28 cellular contexts compared by ENCODE assay signal in the genomic region with DNA sequence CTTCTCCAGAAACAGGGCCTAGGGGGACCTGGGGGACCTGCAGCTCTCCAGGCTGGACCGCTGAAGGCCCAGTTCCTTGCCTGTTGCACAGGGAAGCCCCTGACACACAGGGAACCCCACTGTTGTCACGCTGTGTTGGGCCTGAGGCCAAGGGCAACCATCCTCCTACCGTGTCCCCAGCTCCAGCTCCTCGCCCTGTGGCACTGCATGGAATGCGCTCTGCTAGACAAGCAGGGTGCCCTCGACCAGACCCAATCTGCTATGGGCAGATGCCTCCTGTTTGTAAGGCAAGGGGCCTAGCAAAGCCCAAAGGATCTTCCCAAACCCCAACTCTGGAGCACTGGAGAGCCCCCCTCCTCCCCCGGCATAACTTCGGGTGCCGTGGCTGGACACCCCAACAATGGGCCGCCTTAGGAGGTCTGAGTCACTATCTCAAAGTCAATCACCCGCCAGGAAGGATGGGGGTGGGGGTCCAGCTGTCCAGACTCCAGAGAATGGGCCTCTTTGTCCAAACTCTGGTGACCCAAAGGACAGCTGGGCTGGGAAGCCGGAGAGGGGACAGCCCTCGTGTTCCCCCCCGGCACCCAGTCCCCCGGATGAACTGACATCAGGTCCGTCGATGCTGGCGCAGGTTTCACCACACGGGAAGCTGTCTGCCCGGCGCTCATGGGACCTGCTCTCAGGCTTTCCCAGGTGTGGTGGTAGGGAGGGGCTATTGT. TPM values are rescaled to one million over a fixed set of nuclear protein-coding genes. Genes with fewer than 3 reads are reported as not detected.
DNase-seq lines count a peak whose midpoint lies in the region; ATAC-seq, FAIRE-seq and TF ChIP-seq lines count a peak whose summit lies in the region.
"Had no signal": no experiment of that assay in that cellular context is flagged by ENCODE, and none has a peak within 500 bp of the region (broad histone marks: within the 10 kb centered on the region; RNA-seq: fewer than 3 reads in every experiment).

No MANE protein-coding gene starts in this region.

- H4K20me1 ChIP-seq in K562 (replicated peaks; ENCODE audit: control insufficient read depth, insufficient read depth, low read length) = no peaks in the 10 kb centered on the region

- H3K27me3 ChIP-seq in K562 (ENCODE audit: control insufficient read depth in 2 of 2, insufficient read depth in 2 of 2, low read length in 2 of 2) (no peaks in the 10 kb centered on the region), tibial nerve (peaks cover 0 to 4% of the 10 kb centered on the region in 2 donors)

- no peak overlapping the region for H3K4me2 ChIP-seq in K562 (ENCODE audit: insufficient read depth, low read length)
- H3K4me2 ChIP-seq: PC-9 had no signal

- H3K36me3 ChIP-seq in K562 (ENCODE audit: control insufficient read depth, insufficient read depth, low read length) (no peaks in the 10 kb centered on the region), tibial nerve (no peaks in the 10 kb centered on the region)
- H3K36me3 ChIP-seq: neutrophil, spleen had no signal

- H3K4me3 ChIP-seq in K562 = no peak overlapping the region
- no peak overlapping the region for H3K4me3 ChIP-seq in tibial nerve
- H3K4me3 ChIP-seq: lung, PC-9, spleen had no signal

- H3K27ac ChIP-seq in K562 (ENCODE audit: extremely low read depth, low read depth, low read length) (no peak overlapping the region), tibial nerve (peak overlapping the region in 3 of 4 donors; percentile 19 to 65 (median 49))
- H3K27ac ChIP-seq: neutrophil, PC-9, spleen had no signal

- no peak for ATAC-seq in K562
- ATAC-seq in HG03135 (IDR thresholded peaks at IDR 0.05; ENCODE audit: unreplicated experiment) = no peak

- POLR2A ChIA-PET in K562 (lab: Yijun Ruan, JAX) = interaction anchor here (0.6 to 2.7 kb wide), 6 partner anchors 16 to 118 kb away, joined by 3 to 12 read pairs (median 3); no protein-coding TSS in a partner anchor

- H3K9me1 ChIP-seq in K562 (ENCODE audit: control insufficient read depth, insufficient read depth, low read length) = no peaks in the 10 kb centered on the region

- no peaks in the 10 kb centered on the region; the same call in 2 of the 3 replicates for H3K79me2 ChIP-seq in K562 (ENCODE audit: control insufficient read depth, insufficient read depth, low read length)

- no peak for FAIRE-seq in K562 (lab: Jason Lieb, UNC)
- FAIRE-seq: D721Med, HTR-8/SVneo had no signal

- H3K4me1 ChIP-seq in K562 (replicated peaks in 1 of 2; ENCODE audit: control insufficient read depth in 2 of 2, insufficient read depth in 2 of 2, low read length in 2 of 2) = peaks cover 4 to 36% of the 10 kb centered on the region in 2 experiments; a peak in 4 of 5 replicates
- peaks cover 0 to 31% (median 2%) of the 10 kb centered on the region in 4 donors for H3K4me1 ChIP-seq in tibial nerve

- intact Hi-C loops in K562 (cut with micrococcal nuclease) = no loop called here

- 78% methylated on average over 18 of the region's 21 CpGs for WGBS in K562 (ENCODE audit: insufficient coverage, low coverage, missing lambda C conversion rate)
- 48 to 49% methylated on average over 9 to 17 of the region's 21 CpGs for WGBS in tibial nerve, 2 donors

- BruUV-seq in K562 (replicated peaks; lab: Mats Ljungman, UMichigan) = no TSS peak

- TF ChIP-seq CTCF in K562 (IDR thresholded peaks at IDR 0.05 in 2 of 3, conservative IDR thresholded peaks at IDR 0.05 in 1 of 3; ENCODE audit: insufficient read depth in 2 of 3, low read depth in 1 of 3, low read length in 3 of 3) (no peak), tibial nerve (IDR thresholded peaks at IDR 0.05) (no peak)

- CTCF ChIA-PET in K562 (lab: Yijun Ruan, JAX; ENCODE audit: low intra/inter-chr PET ratio) = no interaction called here

- TF ChIP-seq POLR2A in K562 (conservative IDR thresholded peaks at IDR 0.05) (no peak), tibial nerve (IDR thresholded peaks at IDR 0.05) (no peak)

- H2AFZ ChIP-seq in K562 (ENCODE audit: low read depth, low read length) = no peak overlapping the region
- H2AFZ ChIP-seq: PC-9 had no signal

- in situ Hi-C loops in K562 (cut with MboI) = loop anchor here (10.0 kb wide), 1 partner anchor 337 kb away; the partner anchor contains the start of gene ZNF784

- no peak for TF ChIP-seq RAD21 in K562 (CRISPR knock-in tag; conservative IDR thresholded peaks at IDR 0.05 in 1 of 2, IDR thresholded peaks at IDR 0.05 in 1 of 2)

- DNase-seq in K562 (ENCODE audit: extremely low read depth in 1 of 4, low spot score in 3 of 4) (no peak), hippocampal formation (lab: John Stamatoyannopoulos, UW) (peak; percentile 80 to 91), nucleus accumbens (lab: John Stamatoyannopoulos, UW) (peak in 54 of 56 donors; percentile 42 to 96 (median 87)), tibial nerve (ENCODE audit: low spot score in 2 of 2) (no peak), NCI-H1105 treated with DMSO at 0.1 percent for 48 hours (lab: John Stamatoyannopoulos, UW) (no peak), NCI-H2029 treated with DMSO at 0.1 percent for 48 hours (lab: John Stamatoyannopoulos, UW) (no peak)
- DNase-seq: activated CD4-positive, alpha-beta T cell treated with anti-CD3 and anti-CD28 coated beads, Interleukin-2, amount 10 ng/mL, durations not matched to agents 7 days and 5 days; activated T-cell treated with anti-CD3 and anti-CD28 coated beads, Interleukin-2, amount 50 U/mL, for 48 hours; effector CD4-positive, alpha-beta T cell; glutamatergic neuron; HCEC 1CT; kidney glomerular epithelial cell; NCI-H146; NCI-H2171; NCI-H510A; PC-9; retina; SHP77; spleen; stimulated activated CD4-positive, alpha-beta T cell treated with anti-CD3 and anti-CD28 coated beads, Interleukin-2, amount 100 ng/mL, for 48 hours; T-helper 9 cell had no signal

- peak overlapping the region in 1 of 2 experiments; percentile 68; a peak in 1 of 4 replicates for H3K9ac ChIP-seq in K562 (ENCODE audit: insufficient read depth in 1 of 2, low read depth in 2 of 2, low read length in 2 of 2)

- TF ChIP-seq EP300 in K562 (IDR thresholded peaks at IDR 0.05; ENCODE audit: low read length) (no peak), tibial nerve (IDR thresholded peaks at IDR 0.05) (no peak)

- H3K9me3 ChIP-seq in K562 (replicated peaks; ENCODE audit: control insufficient read depth, insufficient read depth, low read depth, low read length) (no peaks in the 10 kb centered on the region), tibial nerve (no peaks in the 10 kb centered on the region)
- H3K9me3 ChIP-seq: neutrophil, spleen had no signal

RNA-seq across cellular contexts. Expression of gene BRSK1, which starts 3.7 kb away (rescaled TPM):
- 28.5 and 48.4 TPM in 2 replicates for total RNA-seq in K562 (2011; cell fraction: chromatin; rRNA removed; ENCODE audit: low replicate concordance)
- total RNA-seq in K562 (2011; cell fraction: nucleolus; rRNA removed) = 21.7 and 25.3 TPM in 2 replicates
- total RNA-seq in K562 (2011; cell fraction: nucleoplasm; rRNA removed) = 13.4 and 18.0 TPM in 2 replicates
- total RNA-seq in K562 (2014; rRNA removed) (3.8 and 5.0 TPM in 2 replicates), K562 (2014; rRNA removed; fragmentation: Illumina TruSeq; extraction: Trizol) (1.6 and 1.7 TPM in 2 replicates), K562 (2015; rRNA removed; fragmentation: Illumina TruSeq; extraction: Trizol) (1.3 and 1.7 TPM in 2 replicates), K562 (2021) (5.6 and 8.1 TPM in 2 replicates), tibial nerve (1 to 10 TPM; 4.6 to 6.9 (median 5.9) TPM)
- polyA plus RNA-seq in K562 (2011; rRNA removed) (3.5 and 3.6 TPM in 2 replicates), K562 (2014; fragmentation: Illumina TruSeq; extraction: Trizol) (4.3 and 4.5 TPM in 2 replicates), K562 (2014; fragmentation: Nextera tagmentation; extraction: Ambion mirVana) (not detected), K562 (2014; rRNA removed) (9.3 and 9.8 TPM in 2 replicates)
- polyA plus RNA-seq in K562 (2011; cell fraction: cytosol; rRNA removed) = 4.7 and 5.3 TPM in 2 replicates
- 46.8 and 66.1 TPM in 2 replicates for polyA plus RNA-seq in K562 (2011; cell fraction: nucleus; rRNA removed)
- polyA plus RNA-seq in K562 (2012) = 4.6 and 18.4 TPM in 2 replicates
- polyA minus RNA-seq in K562 (2011; rRNA and poly(A)+ RNA removed) = 1.7 and 2.2 TPM in 2 replicates
- 1.1 and 2.1 TPM in 2 replicates for polyA minus RNA-seq in K562 (2011; cell fraction: cytosol; rRNA and poly(A)+ RNA removed)
- 7.0 and 11.6 TPM in 2 replicates for polyA minus RNA-seq in K562 (2011; cell fraction: nucleus; rRNA and poly(A)+ RNA removed)
- polyA plus RNA-seq: CD14-positive monocyte had no signal

RNA-seq across cellular contexts. Expression of gene HSPBP1, which starts 7.6 kb away (rescaled TPM):
- 1.8 and 7.4 TPM in 2 replicates for total RNA-seq in K562 (2011; cell fraction: chromatin; rRNA removed; ENCODE audit: low replicate concordance)
- total RNA-seq in K562 (2011; cell fraction: nucleolus; rRNA removed) = 14.1 and 16.0 TPM in 2 replicates
- total RNA-seq in K562 (2011; cell fraction: nucleoplasm; rRNA removed) = 5.8 and 8.5 TPM in 2 replicates
- total RNA-seq in K562 (2014; rRNA removed) (54.6 and 63.3 TPM in 2 replicates), K562 (2014; rRNA removed; fragmentation: Illumina TruSeq; extraction: Trizol) (12.3 and 13.9 TPM in 2 replicates), K562 (2015; rRNA removed; fragmentation: Illumina TruSeq; extraction: Trizol) (38.7 and 41.3 TPM in 2 replicates), K562 (2021) (81.3 and 85.8 TPM in 2 replicates), tibial nerve (10 to 100 TPM; 33.7 to 49.6 (median 40.5) TPM)
- polyA plus RNA-seq in K562 (2011; rRNA removed) (20.6 and 30.4 TPM in 2 replicates), K562 (2014; fragmentation: Illumina TruSeq; extraction: Trizol) (21.8 and 37.7 TPM in 2 replicates), K562 (2014; fragmentation: Nextera tagmentation; extraction: Ambion mirVana) (1 to 10 TPM in 1 of 2 experiments, under 1 TPM in 1; 0.83 to 1.5 TPM), K562 (2014; rRNA removed) (59.0 and 62.3 TPM in 2 replicates)
- 38.3 and 103 TPM in 2 replicates for polyA plus RNA-seq in K562 (2011; cell fraction: cytosol; rRNA removed)
- polyA plus RNA-seq in K562 (2011; cell fraction: nucleus; rRNA removed) = 17.4 and 24.9 TPM in 2 replicates
- polyA plus RNA-seq in K562 (2012) = 67.2 and 80.0 TPM in 2 replicates
- polyA minus RNA-seq in K562 (2011; rRNA and poly(A)+ RNA removed) = 5.2 and 9.1 TPM in 2 replicates
- 23.1 and 31.8 TPM in 2 replicates for polyA minus RNA-seq in K562 (2011; cell fraction: cytosol; rRNA and poly(A)+ RNA removed)
- 6.2 and 6.8 TPM in 2 replicates for polyA minus RNA-seq in K562 (2011; cell fraction: nucleus; rRNA and poly(A)+ RNA removed)

RNA-seq across cellular contexts. Expression of gene PPP6R1, which starts 28.7 kb away (rescaled TPM):
- 138 and 331 TPM in 2 replicates for total RNA-seq in K562 (2011; cell fraction: chromatin; rRNA removed; ENCODE audit: low replicate concordance)
- 170 and 181 TPM in 2 replicates for total RNA-seq in K562 (2011; cell fraction: nucleolus; rRNA removed)
- 119 and 126 TPM in 2 replicates for total RNA-seq in K562 (2011; cell fraction: nucleoplasm; rRNA removed)
- total RNA-seq in K562 (2014; rRNA removed) (58.3 and 78.9 TPM in 2 replicates), K562 (2014; rRNA removed; fragmentation: Illumina TruSeq; extraction: Trizol) (25.5 and 28.1 TPM in 2 replicates), K562 (2015; rRNA removed; fragmentation: Illumina TruSeq; extraction: Trizol) (37.2 and 39.6 TPM in 2 replicates), K562 (2021) (115 and 135 TPM in 2 replicates), tibial nerve (10 to 100 TPM; 35.4 to 56.7 (median 40.7) TPM)
- polyA plus RNA-seq in K562 (2011; rRNA removed) (37.0 and 59.5 TPM in 2 replicates), K562 (2014; fragmentation: Illumina TruSeq; extraction: Trizol) (42.6 and 75.6 TPM in 2 replicates), K562 (2014; fragmentation: Nextera tagmentation; extraction: Ambion mirVana) (under 1 TPM; 0.48 to 0.89 TPM), K562 (2014; rRNA removed) (72.9 and 82.6 TPM in 2 replicates)
- polyA plus RNA-seq in K562 (2011; cell fraction: cytosol; rRNA removed) = 51.6 and 73.6 TPM in 2 replicates
- 101 and 109 TPM in 2 replicates for polyA plus RNA-seq in K562 (2011; cell fraction: nucleus; rRNA removed)
- 69.7 and 88.1 TPM in 2 replicates for polyA plus RNA-seq in K562 (2012)
- polyA minus RNA-seq in K562 (2011; rRNA and poly(A)+ RNA removed) = 47.1 and 60.9 TPM in 2 replicates
- 68.7 and 77.1 TPM in 2 replicates for polyA minus RNA-seq in K562 (2011; cell fraction: cytosol; rRNA and poly(A)+ RNA removed)
- polyA minus RNA-seq in K562 (2011; cell fraction: nucleus; rRNA and poly(A)+ RNA removed) = 31.9 and 52.0 TPM in 2 replicates

RNA-seq across cellular contexts. Expression of gene TMEM150B, which starts 37.6 kb away (rescaled TPM):
- total RNA-seq in K562 (2011; cell fraction: chromatin; rRNA removed; ENCODE audit: low replicate concordance) = 1.7 and 5.3 TPM in 2 replicates
- total RNA-seq in K562 (2011; cell fraction: nucleolus; rRNA removed) = 4.7 and 5.2 TPM in 2 replicates
- total RNA-seq in K562 (2011; cell fraction: nucleoplasm; rRNA removed) = 2.2 and 3.8 TPM in 2 replicates
- 0.91 and 1.0 TPM in 2 replicates for total RNA-seq in K562 (2014; rRNA removed)
- total RNA-seq in K562 (2014; rRNA removed; fragmentation: Illumina TruSeq; extraction: Trizol) = 0.47 TPM in 1 of 2 replicates, not detected in the other
- 0.57 and 1.3 TPM in 2 replicates for total RNA-seq in K562 (2015; rRNA removed; fragmentation: Illumina TruSeq; extraction: Trizol)
- total RNA-seq in K562 (2021) = 1.2 and 1.4 TPM in 2 replicates
- polyA plus RNA-seq in K562 (2011; rRNA removed) = 0.55 and 0.67 TPM in 2 replicates
- 1.2 and 2.9 TPM in 2 replicates for polyA plus RNA-seq in K562 (2011; cell fraction: cytosol; rRNA removed)
- 1.1 and 3.2 TPM in 2 replicates for polyA plus RNA-seq in K562 (2011; cell fraction: nucleus; rRNA removed)
- polyA plus RNA-seq in K562 (2012) = 1.2 and 3.1 TPM in 2 replicates
- 0.56 and 0.82 TPM in 2 replicates for polyA plus RNA-seq in K562 (2014; fragmentation: Illumina TruSeq; extraction: Trizol)
- not detected for polyA plus RNA-seq in K562 (2014; fragmentation: Nextera tagmentation; extraction: Ambion mirVana)
- 0.47 and 0.74 TPM in 2 replicates for polyA plus RNA-seq in K562 (2014; rRNA removed)
- polyA minus RNA-seq in K562 (2011; rRNA and poly(A)+ RNA removed) = not detected in 2 replicates
- polyA minus RNA-seq in K562 (2011; cell fraction: cytosol; rRNA and poly(A)+ RNA removed) = 2.3 TPM in 1 of 2 replicates, not detected in the other
- 1.00 and 1.2 TPM in 2 replicates for polyA minus RNA-seq in K562 (2011; cell fraction: nucleus; rRNA and poly(A)+ RNA removed)
- total RNA-seq in tibial nerve = 10 to 100 TPM in 1 of 4 donors, 1 to 10 TPM in 3; 5.5 to 17.1 (median 7.7) TPM
- total RNA-seq: chondrocyte, PC-9 had no signal

RNA-seq across cellular contexts. Expression of gene KMT5C, which starts 52.2 kb away (rescaled TPM):
- 62.4 and 157 TPM in 2 replicates for total RNA-seq in K562 (2011; cell fraction: chromatin; rRNA removed; ENCODE audit: low replicate concordance)
- 117 and 126 TPM in 2 replicates for total RNA-seq in K562 (2011; cell fraction: nucleolus; rRNA removed)
- 79.2 and 82.9 TPM in 2 replicates for total RNA-seq in K562 (2011; cell fraction: nucleoplasm; rRNA removed)
- total RNA-seq in K562 (2014; rRNA removed) = 35.6 and 38.2 TPM in 2 replicates
- total RNA-seq in K562 (2014; rRNA removed; fragmentation: Illumina TruSeq; extraction: Trizol) = 3.7 and 8.2 TPM in 2 replicates
- 11.0 and 12.5 TPM in 2 replicates for total RNA-seq in K562 (2015; rRNA removed; fragmentation: Illumina TruSeq; extraction: Trizol)
- total RNA-seq in K562 (2021) = 50.7 and 53.5 TPM in 2 replicates
- 22.8 and 36.8 TPM in 2 replicates for polyA plus RNA-seq in K562 (2011; rRNA removed)
- polyA plus RNA-seq in K562 (2011; cell fraction: cytosol; rRNA removed) = 25.5 and 46.8 TPM in 2 replicates
- 121 and 175 TPM in 2 replicates for polyA plus RNA-seq in K562 (2011; cell fraction: nucleus; rRNA removed)
- polyA plus RNA-seq in K562 (2012) = 42.5 and 52.7 TPM in 2 replicates
- polyA plus RNA-seq in K562 (2014; fragmentation: Illumina TruSeq; extraction: Trizol) = 16.6 and 22.7 TPM in 2 replicates
- under 1 TPM; 0.15 to 0.17 TPM for polyA plus RNA-seq in K562 (2014; fragmentation: Nextera tagmentation; extraction: Ambion mirVana)
- polyA plus RNA-seq in K562 (2014; rRNA removed) = 42.7 and 50.2 TPM in 2 replicates
- 7.6 and 10.5 TPM in 2 replicates for polyA minus RNA-seq in K562 (2011; rRNA and poly(A)+ RNA removed)
- polyA minus RNA-seq in K562 (2011; cell fraction: cytosol; rRNA and poly(A)+ RNA removed) = 14.4 and 16.3 TPM in 2 replicates
- polyA minus RNA-seq in K562 (2011; cell fraction: nucleus; rRNA and poly(A)+ RNA removed) = 40.8 and 44.9 TPM in 2 replicates
- 10 to 100 TPM; 30.6 to 50.0 (median 41.2) TPM for total RNA-seq in tibial nerve

Comparison
In these comparisons a context has a peak if more than half of its experiments do, and no peak if none do; other contexts are left out.
1. DNase-seq: peak in hippocampal formation (2 of 2) and nucleus accumbens (54 of 56); none in K562 (0 of 4), tibial nerve (0 of 2), NCI-H1105 treated with DMSO at 0.1 percent for 48 hours (single experiment) and NCI-H2029 treated with DMSO at 0.1 percent for 48 hours (single experiment).